In genomic region chr1:29466258-29466657, GRCh38 we compare ENCODE assay signal across 19 cellular contexts.
DNase-seq lines count a peak whose midpoint lies in the region; ATAC-seq and TF ChIP-seq lines count a peak whose summit lies in the region.
"Had no signal": no experiment of that assay in that cellular context is flagged by ENCODE, and none has a peak within 500 bp of the region (broad histone marks: within the 10 kb centered on the region; RNA-seq: fewer than 3 reads in every experiment).

No MANE protein-coding gene starts in this region.

- H3K27me3 Mint-ChIP-seq in chondrocyte (ENCODE audit: low read depth), result peaks cover 10% of the 10 kb centered on the region

- no peaks in the 10 kb centered on the region for H3K4me1 Mint-ChIP-seq in chondrocyte (ENCODE audit: low read depth)
- H3K4me1 Mint-ChIP-seq: B cell had no signal

- intact Hi-C loops in cardiac septum (cut with DNase I), result no loop called here
- intact Hi-C loops in Right ventricle myocardium superior (cut with DNase I), result no loop called here
- intact Hi-C loops in spleen (cut with DNase I; ENCODE audit: low total_unique reads), result no loop called here

- no peaks in the 10 kb centered on the region for H3K4me1 ChIP-seq in HEK293 (ENCODE audit: control insufficient read depth, insufficient read depth, low read length)
- H3K4me1 ChIP-seq in spleen, result no peaks in the 10 kb centered on the region
- H3K4me1 ChIP-seq: BLaER1 treated with 17β-estradiol and CSF1 and Interleukin-3, amounts not matched to agents 10 nM and 100 nM; Caco-2 had no signal

- peaks cover 0 to 25% (median 0%) of the 10 kb centered on the region in 7 donors for H3K27me3 ChIP-seq in spleen (replicated peaks in 1 of 7)
- H3K27me3 ChIP-seq: BLaER1 treated with 17β-estradiol and CSF1 and Interleukin-3, amounts not matched to agents 10 nM and 100 nM had no signal

- H3K36me3 ChIP-seq in HEK293 (ENCODE audit: control insufficient read depth in 2 of 2, insufficient read depth in 1 of 2, low read length in 2 of 2) (no peaks in the 10 kb centered on the region), spleen (no peaks in the 10 kb centered on the region)
- H3K36me3 ChIP-seq: BLaER1 treated with 17β-estradiol and CSF1 and Interleukin-3, amounts not matched to agents 10 nM and 100 nM had no signal

- CTCF ChIA-PET in HEK293 (lab: Yijun Ruan, JAX), result interaction anchor here (0.6 kb wide), 1 partner anchor 12 kb away, joined by 5 read pairs; no protein-coding TSS in a partner anchor

- DNase-seq in cardiac septum (ENCODE audit: low spot score), result peak; percentile 54
- DNase-seq in Right ventricle myocardium superior, result no peak
- DNase-seq in chondrocyte (ENCODE audit: low spot score), result peak; percentile 26
- peak; percentile 25 for DNase-seq in spleen
- DNase-seq in NCI-H524 treated with DMSO at 0.1 percent for 48 hours (lab: John Stamatoyannopoulos, UW), result no peak
- DNase-seq in NCI-H2081 treated with DMSO at 0.1 percent for 48 hours (lab: John Stamatoyannopoulos, UW), result no peak
- DNase-seq: 8988T; AML-193; Calu3; CD4-positive, alpha-beta T cell; CD8-positive, alpha-beta T cell; DMS79 treated with DMSO at 0.1 percent for 48 hours; GF-D8 had no signal

- H3K4me3 ChIP-seq in HEK293 (ENCODE audit: low read depth, low read length) (no peak overlapping the region), spleen (no peak overlapping the region)
- H3K4me3 ChIP-seq: BLaER1 treated with 17β-estradiol and CSF1 and Interleukin-3, amounts not matched to agents 10 nM and 100 nM had no signal

- POLR2A ChIA-PET in HEK293 (lab: Yijun Ruan, JAX), result no interaction called here

- no peak for TF ChIP-seq CTCF in HEK293 (tag by site-specific recombination; IDR thresholded peaks at IDR 0.05)
- TF ChIP-seq CTCF in chondrocyte (IDR thresholded peaks at IDR 0.05), result no peak
- no peak for TF ChIP-seq CTCF in spleen (IDR thresholded peaks at IDR 0.05 in 8 of 11, conservative IDR thresholded peaks at IDR 0.05 in 3 of 11)

- H3K27ac Mint-ChIP-seq in chondrocyte (ENCODE audit: unreplicated experiment), result no peak overlapping the region
- H3K27ac Mint-ChIP-seq: B cell; CD4-positive, alpha-beta T cell; CD8-positive, alpha-beta T cell had no signal

- H3K4me3 Mint-ChIP-seq in chondrocyte (ENCODE audit: unreplicated experiment), result no peak overlapping the region
- H3K4me3 Mint-ChIP-seq: B cell; CD4-positive, alpha-beta T cell; CD8-positive, alpha-beta T cell had no signal

- H3K27ac ChIP-seq in HEK293 (ENCODE audit: extremely low read depth, low read depth, low read length) (no peak overlapping the region), spleen (no peak overlapping the region)
- H3K27ac ChIP-seq: BLaER1 treated with 17β-estradiol and CSF1 and Interleukin-3, amounts not matched to agents 10 nM and 100 nM; C4-2B had no signal

- H3K9me3 Mint-ChIP-seq in chondrocyte (ENCODE audit: low read depth), result peaks cover 25% of the 10 kb centered on the region

- 75 to 93% (median 83%) methylated on average over 3 of the region's 3 CpGs for WGBS in spleen, 5 donors

- no peaks in the 10 kb centered on the region for H3K36me3 Mint-ChIP-seq in chondrocyte (ENCODE audit: low read depth)
- H3K36me3 Mint-ChIP-seq: CD8-positive, alpha-beta T cell had no signal

- no peak for TF ChIP-seq POLR2A in spleen (IDR thresholded peaks at IDR 0.05)

- no peak for ATAC-seq in Right ventricle myocardium superior (ENCODE audit: poor library complexity)
- no peak for ATAC-seq in HG02588 (IDR thresholded peaks at IDR 0.05; ENCODE audit: unreplicated experiment)
- ATAC-seq: CD8-positive, alpha-beta T cell had no signal

- H3K9me3 ChIP-seq in HEK293 (ENCODE audit: control insufficient read depth, insufficient read depth, low read depth, low read length) (no peaks in the 10 kb centered on the region), spleen (peaks cover 0 to 29% (median 17%) of the 10 kb centered on the region in 8 donors)
- H3K9me3 ChIP-seq: Caco-2 had no signal

TF ChIP-seq in HEK293, 187 proteins besides CTCF, POLR2A, EP300 and RAD21:
- TF ChIP-seq SCRT2 (tag by site-specific recombination; IDR thresholded peaks at IDR 0.05) (peak; percentile 29; the same call in 1 of the 2 replicates), ZNF19 (tag by site-specific recombination; IDR thresholded peaks at IDR 0.05; ENCODE audit: low read depth) (no peak), ZSCAN16 (tag by site-specific recombination; IDR thresholded peaks at IDR 0.05) (no peak), ZNF274 (IDR thresholded peaks at IDR 0.05; ENCODE audit: low read length) (no peak), ZNF274 (tag by site-specific recombination; IDR thresholded peaks at IDR 0.05; ENCODE audit: borderline replicate concordance) (no peak), ZNF391 (tag by site-specific recombination; IDR thresholded peaks at IDR 0.05; ENCODE audit: borderline replicate concordance, low read depth) (no peak), ZNF121 (tag by site-specific recombination; IDR thresholded peaks at IDR 0.05) (no peak), ZNF610 (tag by site-specific recombination; IDR thresholded peaks at IDR 0.05; ENCODE audit: borderline replicate concordance) (peak; percentile 95), HIC1 (tag by site-specific recombination; IDR thresholded peaks at IDR 0.05) (no peak), REPIN1 (tag by site-specific recombination; IDR thresholded peaks at IDR 0.05; ENCODE audit: low read depth) (no peak), ZNF184 (tag by site-specific recombination; IDR thresholded peaks at IDR 0.05) (no peak), ZNF621 (tag by site-specific recombination; IDR thresholded peaks at IDR 0.05) (no peak), ZBTB20 (tag by site-specific recombination; IDR thresholded peaks at IDR 0.05) (no peak), ZNF133 (tag by site-specific recombination; IDR thresholded peaks at IDR 0.05) (no peak)
TF ChIP-seq in HEK293: peak in this region for 2.

Comparison
In these comparisons a context has a peak if more than half of its experiments do, and no peak if none do; other contexts are left out.
1. DNase-seq: peak in cardiac septum (single experiment), chondrocyte (single experiment) and spleen (single experiment); none in Right ventricle myocardium superior (single experiment), NCI-H524 treated with DMSO at 0.1 percent for 48 hours (single experiment) and NCI-H2081 treated with DMSO at 0.1 percent for 48 hours (single experiment).